In the genomic region with DNA sequence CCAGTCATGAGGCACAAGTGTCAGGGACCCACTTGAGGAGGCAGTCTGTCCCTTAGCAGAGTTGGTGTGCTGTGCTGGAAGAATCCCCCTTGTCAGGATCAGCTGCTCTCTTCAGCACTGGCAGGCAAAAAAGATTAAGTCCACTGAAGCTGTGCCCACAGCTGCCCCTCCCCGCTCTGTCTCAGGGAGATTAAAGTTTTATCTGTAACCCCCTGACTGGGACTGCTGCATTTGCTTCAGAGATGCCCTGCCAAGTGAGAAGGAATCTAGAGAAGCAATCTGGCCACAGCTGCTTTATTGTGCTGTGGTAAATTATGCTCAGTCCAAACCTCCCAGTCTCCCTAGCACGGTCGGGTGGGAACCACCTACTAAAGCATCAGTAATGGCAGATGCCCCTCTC, we compare ENCODE assay signal across 32 cellular contexts. TPM values are rescaled to one million over a fixed set of nuclear protein-coding genes. Genes with fewer than 3 reads are reported as not detected.
"Had no signal": no experiment of that assay in that cellular context is flagged by ENCODE, and none has a peak within 500 bp of the region (broad histone marks: within the 10 kb centered on the region; RNA-seq: fewer than 3 reads in every experiment).

No MANE protein-coding gene starts in this region.

- H3K4me1 ChIP-seq: ascending aorta, colonic mucosa had no signal

- H3K4me3 ChIP-seq: ascending aorta, cardiac muscle cell, colonic mucosa had no signal

- H3K27ac Mint-ChIP-seq: activated CD4-positive, alpha-beta memory T cell treated with anti-CD3 and anti-CD28 coated beads, Interleukin-2, amount 10 ng/mL, durations not matched to agents 7 days and 5 days; activated CD8-positive, alpha-beta memory T cell treated with anti-CD3 and anti-CD28 coated beads, Interleukin-2, amount 10 ng/mL, durations not matched to agents 7 days and 5 days; activated naive CD8-positive, alpha-beta T cell treated with anti-CD3 and anti-CD28 coated beads for 36 hours had no signal

- H3K9me3 ChIP-seq: ascending aorta, colonic mucosa had no signal

- H3K27me3 Mint-ChIP-seq: activated CD8-positive, alpha-beta memory T cell treated with anti-CD3 and anti-CD28 coated beads, Interleukin-2, amount 10 ng/mL, durations not matched to agents 7 days and 5 days; activated naive CD8-positive, alpha-beta T cell treated with anti-CD3 and anti-CD28 coated beads for 36 hours; central memory CD8-positive, alpha-beta T cell had no signal

- H3K36me3 Mint-ChIP-seq: activated CD8-positive, alpha-beta memory T cell treated with anti-CD3 and anti-CD28 coated beads, Interleukin-2, amount 10 ng/mL, durations not matched to agents 7 days and 5 days had no signal

- DNase-seq: activated CD4-positive, alpha-beta memory T cell treated with anti-CD3 and anti-CD28 coated beads, Interleukin-2, amount 10 ng/mL, durations not matched to agents 7 days and 5 days; activated CD4-positive, alpha-beta T cell treated with anti-CD3 and anti-CD28 coated beads for 1 hour; activated CD4-positive, alpha-beta T cell treated with anti-CD3 and anti-CD28 coated beads for 48 hours; activated CD4-positive, CD25-positive, alpha-beta regulatory T cell; activated CD8-positive, alpha-beta memory T cell treated with anti-CD3 and anti-CD28 coated beads for 24 hours; activated CD8-positive, alpha-beta memory T cell treated with anti-CD3 and anti-CD28 coated beads, Interleukin-2, amount 10 ng/mL, durations not matched to agents 7 days and 5 days; activated CD8-positive, alpha-beta memory T cell treated with anti-CD3 and anti-CD28 coated beads, Interleukin-2, amount 50 U/mL, for 48 hours; activated effector memory CD4-positive, alpha-beta T cell treated with Interleukin-2 at 50 U/mL for 16 hours; activated naive CD4-positive, alpha-beta T cell; activated naive CD4-positive, alpha-beta T cell treated with anti-CD3 and anti-CD28 coated beads, Interleukin-2, amount 50 U/mL, for 16 hours; activated naive CD8-positive, alpha-beta T cell treated with anti-CD3 and anti-CD28 coated beads for 36 hours; activated T-cell treated with anti-CD3 and anti-CD28 coated beads, Interleukin-2, amount 50 U/mL, for 48 hours; amniotic stem cell; colonic mucosa; NCI-H1105; NCI-H1417 treated with DMSO at 0.1 percent for 48 hours; NCI-H1930; NCI-H2081 treated with DMSO at 0.1 percent for 48 hours; NCI-H226; NCI-H446 treated with DMSO at 0.1 percent for 48 hours; NCI-H524; NCI-H69; NK-92 treated with Interleukin-12 subunit alpha and Interleukin-12 subunit beta, amount 100 ng/mL, for 24 hours; Right ventricle myocardium superior; SW 1271; T-helper 1 cell; T-helper 2 cell; T-helper 9 cell had no signal

- H3K4me3 Mint-ChIP-seq: activated CD4-positive, alpha-beta memory T cell treated with anti-CD3 and anti-CD28 coated beads, Interleukin-2, amount 10 ng/mL, durations not matched to agents 7 days and 5 days; activated CD8-positive, alpha-beta memory T cell treated with anti-CD3 and anti-CD28 coated beads, Interleukin-2, amount 10 ng/mL, durations not matched to agents 7 days and 5 days; activated naive CD8-positive, alpha-beta T cell treated with anti-CD3 and anti-CD28 coated beads for 36 hours; central memory CD8-positive, alpha-beta T cell had no signal

- H3K4me1 Mint-ChIP-seq: activated CD4-positive, alpha-beta memory T cell treated with anti-CD3 and anti-CD28 coated beads, Interleukin-2, amount 10 ng/mL, durations not matched to agents 7 days and 5 days; activated CD8-positive, alpha-beta memory T cell treated with anti-CD3 and anti-CD28 coated beads, Interleukin-2, amount 10 ng/mL, durations not matched to agents 7 days and 5 days; activated naive CD8-positive, alpha-beta T cell treated with anti-CD3 and anti-CD28 coated beads for 36 hours; central memory CD8-positive, alpha-beta T cell had no signal

- H3K36me3 ChIP-seq: ascending aorta, cardiac muscle cell, colonic mucosa had no signal

- H3K27ac ChIP-seq: ascending aorta, cardiac muscle cell, colonic mucosa, VCaP had no signal

- ATAC-seq: activated CD8-positive, alpha-beta memory T cell treated with anti-CD3 and anti-CD28 coated beads, Interleukin-2, amount 10 ng/mL, durations not matched to agents 7 days and 5 days had no signal

- H3K27me3 ChIP-seq: ascending aorta, cardiac muscle cell had no signal

RNA-seq across cellular contexts. Expression of a gene that starts 37.4 kb away (rescaled TPM):
- total RNA-seq: activated CD4-positive, alpha-beta memory T cell treated with anti-CD3 and anti-CD28 coated beads, Interleukin-2, amount 10 ng/mL, durations not matched to agents 7 days and 5 days; activated CD8-positive, alpha-beta memory T cell treated with anti-CD3 and anti-CD28 coated beads, Interleukin-2, amount 10 ng/mL, durations not matched to agents 7 days and 5 days; activated naive CD8-positive, alpha-beta T cell treated with anti-CD3 and anti-CD28 coated beads for 36 hours had no signal
